Comparison of ENCODE assay signal across 21 cellular contexts in genomic region chr11:134664863-134665535, GRCh38.
"Had no signal": no experiment of that assay in that cellular context is flagged by ENCODE, and none has a peak within 500 bp of the region (broad histone marks: within the 10 kb centered on the region; RNA-seq: fewer than 3 reads in every experiment).

No MANE protein-coding gene starts in this region.

- H3K4me3 Mint-ChIP-seq: activated naive CD8-positive, alpha-beta T cell treated with anti-CD3 and anti-CD28 coated beads, Interleukin-2, amount 10 ng/mL, durations not matched to agents 7 days and 5 days; dendritic cell treated with granulocyte-macrophage colony-stimulating factor and Interleukin-4, amounts not matched to agents 40 ng/mL and 50 ng/mL, for 4 days; effector memory CD8-positive, alpha-beta T cell; immature natural killer cell; naive thymus-derived CD4-positive, alpha-beta T cell had no signal

- H3K4me3 ChIP-seq: heart left ventricle, mucosa of descending colon, SK-N-MC, transverse colon had no signal

- H3K4me1 ChIP-seq: heart left ventricle, transverse colon had no signal

- H3K27me3 Mint-ChIP-seq: dendritic cell treated with granulocyte-macrophage colony-stimulating factor and Interleukin-4, amounts not matched to agents 40 ng/mL and 50 ng/mL, for 4 days had no signal

- H3K9me3 ChIP-seq: mucosa of descending colon, neutrophil, transverse colon had no signal

- H3K27me3 ChIP-seq: neutrophil had no signal

- H3K36me3 Mint-ChIP-seq: activated naive CD8-positive, alpha-beta T cell treated with anti-CD3 and anti-CD28 coated beads, Interleukin-2, amount 10 ng/mL, durations not matched to agents 7 days and 5 days; immature natural killer cell had no signal

- ATAC-seq: effector memory CD8-positive, alpha-beta T cell; heart left ventricle; mucosa of descending colon; naive thymus-derived CD4-positive, alpha-beta T cell had no signal

- DNase-seq: activated CD4-positive, alpha-beta T cell treated with anti-CD3 and anti-CD28 coated beads, Interleukin-2, amount 50 U/mL, for 48 hours; activated CD4-positive, CD25-positive, alpha-beta regulatory T cell treated with anti-CD3 and anti-CD28 coated beads, Interleukin-2, amount 50 U/mL, for 72 hours; activated naive CD4-positive, alpha-beta T cell; activated naive CD8-positive, alpha-beta T cell treated with anti-CD3 and anti-CD28 coated beads, Interleukin-2, amount 10 ng/mL, durations not matched to agents 7 days and 5 days; cerebellar nuclear complex; effector memory CD8-positive, alpha-beta T cell; heart left ventricle; immature natural killer cell; mammary epithelial cell; mucosa of descending colon; naive thymus-derived CD4-positive, alpha-beta T cell; small intestine; stimulated activated CD4-positive, alpha-beta T cell treated with anti-CD3 and anti-CD28 coated beads, Interleukin-4, amount 100 ng/mL, for 4 hours; stimulated activated CD8-positive, alpha-beta memory T cell treated with anti-CD3 and anti-CD28 coated beads, Interleukin-4, amount 100 ng/mL, for 48 hours; stimulated activated naive CD4-positive, alpha-beta T cell treated with Interleukin-2 at 50 U/mL for 16 hours; T-helper 9 cell; transverse colon had no signal

- H3K27ac ChIP-seq: epithelial cell of prostate, heart left ventricle, neutrophil, SK-N-MC, transverse colon had no signal

- H3K27ac Mint-ChIP-seq: activated naive CD8-positive, alpha-beta T cell treated with anti-CD3 and anti-CD28 coated beads, Interleukin-2, amount 10 ng/mL, durations not matched to agents 7 days and 5 days; dendritic cell treated with granulocyte-macrophage colony-stimulating factor and Interleukin-4, amounts not matched to agents 40 ng/mL and 50 ng/mL, for 4 days; effector memory CD8-positive, alpha-beta T cell; immature natural killer cell; naive thymus-derived CD4-positive, alpha-beta T cell had no signal

- H3K4me1 Mint-ChIP-seq: activated naive CD8-positive, alpha-beta T cell treated with anti-CD3 and anti-CD28 coated beads, Interleukin-2, amount 10 ng/mL, durations not matched to agents 7 days and 5 days; immature natural killer cell; naive thymus-derived CD4-positive, alpha-beta T cell had no signal

- H3K36me3 ChIP-seq: heart left ventricle, neutrophil, transverse colon had no signal
